In genomic region chr4:169658970-169659735, GRCh38 we compare ENCODE assay signal across 8 cellular contexts. TPM values are rescaled to one million over a fixed set of nuclear protein-coding genes. Genes with fewer than 3 reads are reported as not detected.
DNase-seq lines count a peak whose midpoint lies in the region; ATAC-seq and TF ChIP-seq lines count a peak whose summit lies in the region.

No MANE protein-coding gene starts in this region.

- TF ChIP-seq CTCF in AG09309 (IDR thresholded peaks at IDR 0.05; ENCODE audit: control insufficient read depth, insufficient read depth, low read depth, low read length, missing control alignments) (no peak), brain (conservative IDR thresholded peaks at IDR 0.05) (no peak)

- H3K27me3 ChIP-seq in HUES6 (ENCODE audit: control insufficient read depth, insufficient read depth, low read length) (no peaks in the 10 kb centered on the region), muscle layer of duodenum (ENCODE audit: low read depth, low read length) (no peaks in the 10 kb centered on the region)

- H3K4me3 Mint-ChIP-seq in brain, result peak overlapping the region; percentile 47 to 99 (median 96)

- peaks cover 4% of the 10 kb centered on the region for H3K27me3 Mint-ChIP-seq in brain

- no peak overlapping the region for H3K9ac ChIP-seq in HUES6 (ENCODE audit: low read length)

- H3K27ac ChIP-seq in HUES6 (ENCODE audit: low read depth, low read length) (peak overlapping the region; percentile 58), muscle layer of duodenum (ENCODE audit: low read length) (peak overlapping the region; percentile 84)

- H3K4me3 ChIP-seq in AG09309 (ENCODE audit: control insufficient read depth, low read depth, low read length) (peak overlapping the region; percentile 24), HUES6 (ENCODE audit: low read depth, low read length) (no peak overlapping the region), muscle layer of duodenum (ENCODE audit: low read depth in 1 of 2, low read length in 2 of 2) (peak overlapping the region; percentile 61 to 72)

- no peak for DNase-seq in AG09309 (ENCODE audit: low read depth)
- no peak for DNase-seq in NCI-H146 treated with DMSO at 0.1 percent for 48 hours (lab: John Stamatoyannopoulos, UW; ENCODE audit: unreplicated experiment)
- DNase-seq in dedifferentiated amniotic fluid mesenchymal stem cell (ENCODE audit: extremely low spot score), result no peak
- DNase-seq in mucosa of gallbladder (ENCODE audit: low spot score), result no peak

- H3K4me1 ChIP-seq in HUES6 (ENCODE audit: control insufficient read depth, insufficient read depth, low read length) (peaks cover 17% of the 10 kb centered on the region), muscle layer of duodenum (ENCODE audit: control insufficient read depth in 1 of 2, insufficient read depth in 2 of 2, low read length in 2 of 2) (peaks cover 0 to 8% of the 10 kb centered on the region in 2 donors)

- H3K9me3 Mint-ChIP-seq in brain, result no peaks in the 10 kb centered on the region

- peaks cover 52% of the 10 kb centered on the region for H3K4me1 Mint-ChIP-seq in brain

- H3K9me3 ChIP-seq in HUES6 (ENCODE audit: control insufficient read depth, insufficient read depth, low read depth, low read length) (no peaks in the 10 kb centered on the region), muscle layer of duodenum (ENCODE audit: control insufficient read depth in 1 of 2, low read length in 2 of 2) (no peaks in the 10 kb centered on the region)

- H3K36me3 ChIP-seq in HUES6 (ENCODE audit: control insufficient read depth, insufficient read depth, low read length), result no peaks in the 10 kb centered on the region
- peaks cover 0 to 12% of the 10 kb centered on the region in 2 donors for H3K36me3 ChIP-seq in muscle layer of duodenum (ENCODE audit: control insufficient read depth in 1 of 2, insufficient read depth in 2 of 2, low read length in 2 of 2)

- peak overlapping the region; percentile 65 to 100 (median 99) for H3K27ac Mint-ChIP-seq in brain

- H3K36me3 Mint-ChIP-seq in brain, result peaks cover 8% of the 10 kb centered on the region

- no peak for ATAC-seq in GM21825 (IDR thresholded peaks at IDR 0.05; ENCODE audit: unreplicated experiment)

RNA-seq across cellular contexts. Expression of gene CLCN3, which starts 38.8 kb away (rescaled TPM):
- 18.6 TPM for polyA plus RNA-seq in brain (ENCODE audit: insufficient read depth, low read depth, low replicate concordance)
- total RNA-seq in mucosa of gallbladder, result 95.8 TPM

RNA-seq across cellular contexts. Expression of gene NEK1, which starts 46.8 kb away (rescaled TPM):
- polyA plus RNA-seq in brain (ENCODE audit: insufficient read depth, low read depth, low replicate concordance), result 1.5 TPM
- total RNA-seq in mucosa of gallbladder, result 13.8 TPM
